ENCODE assay signal across 10 cellular contexts in genomic region chr2:8544168-8544785, GRCh38.
DNase-seq lines count a peak whose midpoint lies in the region; ATAC-seq, FAIRE-seq and TF ChIP-seq lines count a peak whose summit lies in the region.
"Had no signal": no experiment of that assay in that cellular context is flagged by ENCODE, and none has a peak within 500 bp of the region (broad histone marks: within the 10 kb centered on the region; RNA-seq: fewer than 3 reads in every experiment).

No MANE protein-coding gene starts in this region.

- H3K36me3 ChIP-seq in CD4-positive, CD25-positive, alpha-beta regulatory T cell (ENCODE audit: control insufficient read depth, insufficient read depth, low read length), result no peaks in the 10 kb centered on the region
- H3K36me3 ChIP-seq in GM12878 (ENCODE audit: control insufficient read depth in 2 of 2, insufficient read depth in 2 of 2, low read length in 1 of 2) (no peaks in the 10 kb centered on the region), neural progenitor cell (no peaks in the 10 kb centered on the region)
- H3K36me3 ChIP-seq: cardiac muscle cell had no signal

- 40% methylated on average over 16 of the region's 16 CpGs for WGBS in GM12878 (ENCODE audit: insufficient coverage, insufficient replicate concordance, low lambda C conversion rate, missing lambda C conversion rate)

- H4K20me1 ChIP-seq in GM12878 (ENCODE audit: control insufficient read depth, insufficient read depth), result no peaks in the 10 kb centered on the region
- H4K20me1 ChIP-seq in neural progenitor cell (ENCODE audit: low read depth), result no peaks in the 10 kb centered on the region

- ATAC-seq in CD4-positive, CD25-positive, alpha-beta regulatory T cell (ENCODE audit: low read depth in 2 of 2), result no peak
- ATAC-seq in GM12878, result peak; percentile 3
- ATAC-seq in GM18502 (IDR thresholded peaks at IDR 0.05; ENCODE audit: poor library complexity, unreplicated experiment), result no peak

- no peaks in the 10 kb centered on the region for H3K9me3 ChIP-seq in CD4-positive, CD25-positive, alpha-beta regulatory T cell (ENCODE audit: control insufficient read depth in 2 of 2, low read length in 2 of 2)
- H3K9me3 ChIP-seq in GM12878 (replicated peaks; ENCODE audit: control insufficient read depth, insufficient read depth, low read length), result no peaks in the 10 kb centered on the region
- no peaks in the 10 kb centered on the region for H3K9me3 ChIP-seq in neural progenitor cell (ENCODE audit: low read depth)
- H3K9me3 ChIP-seq: psoas muscle had no signal

- H3K4me2 ChIP-seq in GM12878 (ENCODE audit: control insufficient read depth, insufficient read depth) (peak overlapping the region; percentile 77), neural progenitor cell (no peak overlapping the region)

- FAIRE-seq in GM12878 (lab: Jason Lieb, UNC), result no peak

- no peaks in the 10 kb centered on the region for H3K36me3 Mint-ChIP-seq in CD4-positive, CD25-positive, alpha-beta regulatory T cell
- peaks cover 1% of the 10 kb centered on the region for H3K36me3 Mint-ChIP-seq in neural progenitor cell

- in situ Hi-C loops in KBM-7 (cut with MboI; ENCODE audit: low pct_unique_long_range_greater_than_20kb, low sequenced_read_pairs) (loop anchor here (25.0 kb wide), 1 partner anchor 1107 kb away; no protein-coding TSS in a partner anchor), GM12878 (cut with MboI) (loop anchor here (5.0 kb wide), 2 partner anchors 137 to 242 kb away; no protein-coding TSS in a partner anchor)

- TF ChIP-seq RAD21 in GM12878 (IDR thresholded peaks at IDR 0.05; ENCODE audit: insufficient read depth, low read depth, low read length), result no peak

- CTCF ChIA-PET in GM12878 (lab: Yijun Ruan, JAX), result interaction anchor here (0.8 to 3.8 kb wide), 24 partner anchors 16 to 1341 kb away, joined by 3 to 64 read pairs (median 4); partner anchors contain the start of gene ID2

- BruUV-seq in GM12878 (replicated peaks; lab: Mats Ljungman, UMichigan), result TSS peak; percentile 98

- H3K4me1 ChIP-seq in CD4-positive, CD25-positive, alpha-beta regulatory T cell (ENCODE audit: control insufficient read depth, insufficient read depth, low read length, poor library complexity, severe bottlenecking), result peaks cover 52% of the 10 kb centered on the region
- peaks cover 60% of the 10 kb centered on the region for H3K4me1 ChIP-seq in GM12878 (ENCODE audit: control insufficient read depth, insufficient read depth, low read length)
- H3K4me1 ChIP-seq in neural progenitor cell, result no peaks in the 10 kb centered on the region
- H3K4me1 ChIP-seq: psoas muscle had no signal

- peak overlapping the region in 2 of 3 donors; percentile 93 to 94 for H3K27ac Mint-ChIP-seq in CD4-positive, CD25-positive, alpha-beta regulatory T cell
- peak overlapping the region; percentile 95 for H3K27ac Mint-ChIP-seq in neural progenitor cell

- TF ChIP-seq EP300 in GM12878 (IDR thresholded peaks at IDR 0.05; ENCODE audit: borderline replicate concordance in 1 of 2, control insufficient read depth in 1 of 2, low read depth in 2 of 2, low read length in 2 of 2), result no peak

- H3K27me3 Mint-ChIP-seq in CD4-positive, CD25-positive, alpha-beta regulatory T cell, result no peaks in the 10 kb centered on the region
- peaks cover 15% of the 10 kb centered on the region for H3K27me3 Mint-ChIP-seq in neural progenitor cell (ENCODE audit: insufficient read depth, low read depth)

- TF ChIP-seq CTCF in GM12878 (IDR thresholded peaks at IDR 0.05 in 2 of 3, conservative IDR thresholded peaks at IDR 0.05 in 1 of 3; ENCODE audit: control insufficient read depth in 2 of 3, extremely low read depth in 1 of 3, insufficient read depth in 1 of 3, low read depth in 3 of 3, low read length in 3 of 3) (no peak), neural progenitor cell (IDR thresholded peaks at IDR 0.05) (no peak)

- intact Hi-C loops in GM12878 (cut with micrococcal nuclease; ENCODE audit: unreplicated experiment), result loop anchor here (5.0 kb wide), 1 partner anchor 307 kb away; no protein-coding TSS in a partner anchor

- H3K9me3 Mint-ChIP-seq in CD4-positive, CD25-positive, alpha-beta regulatory T cell, result no peaks in the 10 kb centered on the region
- no peaks in the 10 kb centered on the region for H3K9me3 Mint-ChIP-seq in neural progenitor cell

- H3K9ac ChIP-seq in GM12878 (ENCODE audit: control insufficient read depth, insufficient read depth, low read length), result peak overlapping the region; percentile 67
- no peak overlapping the region for H3K9ac ChIP-seq in neural progenitor cell

- no peak overlapping the region for H3K4me3 ChIP-seq in CD4-positive, CD25-positive, alpha-beta regulatory T cell (ENCODE audit: low read depth, low read length)
- H3K4me3 ChIP-seq in GM12878, result no peak overlapping the region; the same call in 1 of the 2 replicates
- no peak overlapping the region for H3K4me3 ChIP-seq in neural progenitor cell
- H3K4me3 ChIP-seq: cardiac muscle cell, psoas muscle had no signal

- TF ChIP-seq POLR2A in GM12878 (IDR thresholded peaks at IDR 0.05; ENCODE audit: low read depth, low read length), result no peak; the same call in 1 of the 2 replicates

- SMC1A ChIA-PET in GM12878 (lab: Charles Lee; ENCODE audit: uncharacterized antibody, unreplicated experiment), result interaction anchor here (0.7 to 10.9 kb wide), 30 partner anchors 8 to 1116 kb away, joined by 3 to 284 read pairs (median 10); partner anchors contain the start of gene ID2

- peak overlapping the region; percentile 62 to 82 (median 74) for H3K4me3 Mint-ChIP-seq in CD4-positive, CD25-positive, alpha-beta regulatory T cell
- H3K4me3 Mint-ChIP-seq in neural progenitor cell, result no peak overlapping the region

- peak in 1 of 3 donors; percentile 25 for DNase-seq in CD4-positive, CD25-positive, alpha-beta regulatory T cell
- DNase-seq in KBM-7 (peak; percentile 20), GM12878 (ENCODE audit: low read depth, low spot score) (no peak), neural progenitor cell (ENCODE audit: low spot score) (no peak), LoVo (ENCODE audit: low spot score) (no peak), substantia nigra (lab: John Stamatoyannopoulos, UW) (no peak), NCI-H2029 treated with DMSO at 0.1 percent for 48 hours (lab: John Stamatoyannopoulos, UW) (no peak)

- no peaks in the 10 kb centered on the region for H3F3A ChIP-seq in neural progenitor cell (ENCODE audit: low read depth)

- H3K79me2 ChIP-seq in GM12878 (ENCODE audit: control insufficient read depth, insufficient read depth, low read length) (no peaks in the 10 kb centered on the region), neural progenitor cell (ENCODE audit: low read depth) (no peaks in the 10 kb centered on the region)

- peaks cover 2 to 67% (median 34%) of the 10 kb centered on the region in 4 donors for H3K4me1 Mint-ChIP-seq in CD4-positive, CD25-positive, alpha-beta regulatory T cell
- peaks cover 60% of the 10 kb centered on the region for H3K4me1 Mint-ChIP-seq in neural progenitor cell

- H3K27me3 ChIP-seq in CD4-positive, CD25-positive, alpha-beta regulatory T cell (ENCODE audit: control insufficient read depth, insufficient read depth, low read length), result no peaks in the 10 kb centered on the region
- H3K27me3 ChIP-seq in GM12878 (replicated peaks in 1 of 2; ENCODE audit: control insufficient read depth in 2 of 2, insufficient read depth in 2 of 2, low read length in 1 of 2) (no peaks in the 10 kb centered on the region), neural progenitor cell (no peaks in the 10 kb centered on the region)
- H3K27me3 ChIP-seq: cardiac muscle cell had no signal

- H2AFZ ChIP-seq in GM12878 (ENCODE audit: control insufficient read depth, low read depth, low read length) (peak overlapping the region; percentile 51; the same call in 1 of the 2 replicates), neural progenitor cell (replicated peaks) (no peak overlapping the region)

- peak overlapping the region; percentile 72 for H3K27ac ChIP-seq in CD4-positive, CD25-positive, alpha-beta regulatory T cell (ENCODE audit: insufficient read depth, low read length, poor library complexity, severe bottlenecking)
- peak overlapping the region; percentile 95 for H3K27ac ChIP-seq in GM12878 (ENCODE audit: control insufficient read depth, insufficient read depth)
- no peak overlapping the region for H3K27ac ChIP-seq in neural progenitor cell
- no peak overlapping the region for H3K27ac ChIP-seq in substantia nigra (ENCODE audit: low read depth, low read length, poor library complexity, severe bottlenecking)
- H3K27ac ChIP-seq: cardiac muscle cell had no signal

- POLR2A ChIA-PET in GM12878 (lab: Charles Lee), result interaction anchor here (0.6 to 3.7 kb wide), 26 partner anchors 19 to 541 kb away, joined by 3 to 43 read pairs (median 5); partner anchors contain the start of gene ID2

- RAD21 ChIA-PET in GM12878 (lab: Charles Lee; ENCODE audit: unreplicated experiment), result interaction anchor here (0.5 to 10.3 kb wide), 36 partner anchors 9 to 1116 kb away, joined by 3 to 322 read pairs (median 6); partner anchors contain the start of gene ID2

TF ChIP-seq in GM12878, 131 proteins besides CTCF, POLR2A, EP300 and RAD21:
- TF ChIP-seq SMC3 (IDR thresholded peaks at IDR 0.05; ENCODE audit: borderline replicate concordance, low read length) (no peak), RELA (IDR thresholded peaks at IDR 0.05; ENCODE audit: borderline replicate concordance, partially characterized antibody) (peak; percentile 19), RCOR1 (conservative IDR thresholded peaks at IDR 0.05; ENCODE audit: low read depth, low read length) (0 out of 2 replicates have a peak, but pooled peaks have one; percentile 15)
TF ChIP-seq in GM12878: peak in this region for 2.

Comparison
In these comparisons a context has a peak if more than half of its experiments do, and no peak if none do; other contexts are left out.
1. H3K27ac ChIP-seq: peak in CD4-positive, CD25-positive, alpha-beta regulatory T cell (single experiment) and GM12878 (single experiment); none in neural progenitor cell (single experiment) and substantia nigra (single experiment).